Comparison of ENCODE assay signal across 13 cellular contexts in the genomic region with DNA sequence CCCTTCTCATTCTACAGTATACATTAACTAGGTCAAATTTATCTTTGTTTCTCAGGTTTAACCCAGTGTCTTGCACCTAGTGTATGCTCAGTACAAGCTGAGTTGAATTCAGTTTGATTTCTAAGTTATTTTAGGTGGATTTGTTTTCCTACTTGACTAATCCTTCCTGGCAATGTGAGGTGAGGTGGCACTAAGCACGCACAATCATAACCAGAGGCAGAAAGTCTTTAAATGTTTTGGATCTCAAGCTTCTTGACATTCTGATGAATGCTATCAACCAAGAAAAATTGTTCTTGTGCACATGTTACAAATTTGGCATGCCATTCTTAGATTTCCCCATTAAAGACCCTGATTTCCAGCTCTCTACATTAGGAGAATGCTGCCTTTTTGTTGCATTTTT. TPM values are rescaled to one million over a fixed set of nuclear protein-coding genes. Genes with fewer than 3 reads are reported as not detected.
A peak's percentile ranks its signal among the peaks of the same experiment; 100 is the strongest.
DNase-seq lines count a peak whose midpoint lies in the region; ATAC-seq, FAIRE-seq and TF ChIP-seq lines count a peak whose summit lies in the region.
"Had no signal": no experiment of that assay in that cellular context is flagged by ENCODE, and none has a peak within 500 bp of the region (broad histone marks: within the 10 kb centered on the region; RNA-seq: fewer than 3 reads in every experiment).

No MANE protein-coding gene starts in this region.

- peak overlapping the region; percentile 81 for H3K4me3 ChIP-seq in cardiac muscle cell
- peak overlapping the region in 1 of 4 donors; percentile 92 for H3K4me3 ChIP-seq in stomach
- H3K4me3 ChIP-seq: testis had no signal

- H3K9me3 ChIP-seq in cardiac muscle cell (ENCODE audit: low read depth), result no peaks in the 10 kb centered on the region
- no peaks in the 10 kb centered on the region for H3K9me3 ChIP-seq in stomach
- H3K9me3 ChIP-seq: testis had no signal

- TF ChIP-seq POLR2A in stomach (IDR thresholded peaks at IDR 0.05) (no peak), GM12891 (IDR thresholded peaks at IDR 0.05; ENCODE audit: low read depth, low read length) (no peak)

- H3K27me3 ChIP-seq in cardiac muscle cell (no peaks in the 10 kb centered on the region), stomach (no peaks in the 10 kb centered on the region)
- H3K27me3 ChIP-seq: testis had no signal

- intact Hi-C loops in left ventricle myocardium superior (cut with micrococcal nuclease), result no loop called here
- intact Hi-C loops in stomach (cut with DNase I; ENCODE audit: low total_unique reads), result no loop called here
- intact Hi-C loops in left colon (cut with DNase I, micrococcal nuclease), result no loop called here

- TF ChIP-seq CTCF in cardiac muscle cell (IDR thresholded peaks at IDR 0.05; ENCODE audit: low read depth, low read length) (no peak), WTC11 (IDR thresholded peaks at IDR 0.05) (no peak), glutamatergic neuron (IDR thresholded peaks at IDR 0.05; ENCODE audit: partially characterized antibody, unreplicated experiment) (no peak), stomach (IDR thresholded peaks at IDR 0.05) (no peak)

- TF ChIP-seq EP300 in stomach (IDR thresholded peaks at IDR 0.05), result no peak

- 27 to 65% (median 54%) methylated on average over 1 of the region's 1 CpG for WGBS in stomach, 5 donors

- H3K27me3 Mint-ChIP-seq in WTC11 (ENCODE audit: low read depth) (no peaks in the 10 kb centered on the region; the same call in none of the 2 replicates), glutamatergic neuron (ENCODE audit: unreplicated experiment) (peaks cover 5% of the 10 kb centered on the region)
- H3K27me3 Mint-ChIP-seq: activated CD8-positive, alpha-beta memory T cell treated with anti-CD3 and anti-CD28 coated beads, Interleukin-2, amount 10 ng/mL, durations not matched to agents 7 days and 5 days had no signal

- H3K4me3 Mint-ChIP-seq in WTC11, result peak overlapping the region; percentile 99; the same call in 1 of the 2 replicates
- peak overlapping the region; percentile 72 for H3K4me3 Mint-ChIP-seq in glutamatergic neuron (ENCODE audit: unreplicated experiment)
- H3K4me3 Mint-ChIP-seq: activated CD8-positive, alpha-beta memory T cell treated with anti-CD3 and anti-CD28 coated beads, Interleukin-2, amount 10 ng/mL, durations not matched to agents 7 days and 5 days had no signal

- DNase-seq in cardiac muscle cell (ENCODE audit: low read depth in 1 of 2, low spot score in 1 of 2), result no peak
- DNase-seq in left ventricle myocardium superior, result no peak
- DNase-seq in WTC11 (ENCODE audit: low spot score), result no peak
- DNase-seq in glutamatergic neuron, result no peak
- DNase-seq in stomach, result no peak
- DNase-seq in stimulated activated CD8-positive, alpha-beta memory T cell treated with anti-CD3 and anti-CD28 coated beads, Interleukin-4, amount 100 ng/mL, for 48 hours, result no peak
- no peak for DNase-seq in left colon
- no peak for DNase-seq in GM12891 (ENCODE audit: insufficient read length, low spot score)
- DNase-seq: activated CD8-positive, alpha-beta memory T cell treated with anti-CD3 and anti-CD28 coated beads, Interleukin-2, amount 10 ng/mL, durations not matched to agents 7 days and 5 days; occipital lobe; testis had no signal

- H3K36me3 ChIP-seq in cardiac muscle cell (no peaks in the 10 kb centered on the region), stomach (no peaks in the 10 kb centered on the region)

- H3K27ac Mint-ChIP-seq in WTC11 (no peak overlapping the region), glutamatergic neuron (ENCODE audit: unreplicated experiment) (no peak overlapping the region)
- H3K27ac Mint-ChIP-seq: T-helper 2 cell treated with Interferon-gamma antibody and Interleukin-4, amounts not matched to agents 5 μg/mL and 100 μg/mL, for 36 hours had no signal

- H3K27ac ChIP-seq in cardiac muscle cell (peak overlapping the region; percentile 54), stomach (peak overlapping the region in 4 of 5 donors; percentile 21 to 93 (median 58))
- H3K27ac ChIP-seq: testis had no signal

- H3K4me1 ChIP-seq in cardiac muscle cell (ENCODE audit: low read depth) (peaks cover 49% of the 10 kb centered on the region), stomach (peaks cover 24 to 73% (median 47%) of the 10 kb centered on the region in 4 donors)

- FAIRE-seq in GM12891 (lab: Jason Lieb, UNC), result no peak

- ATAC-seq in left ventricle myocardium superior (no peak), WTC11 (no peak), left colon (no peak)
- ATAC-seq: activated CD8-positive, alpha-beta memory T cell treated with anti-CD3 and anti-CD28 coated beads, Interleukin-2, amount 10 ng/mL, durations not matched to agents 7 days and 5 days; left lobe of liver had no signal

- H3K36me3 Mint-ChIP-seq in WTC11 (no peaks in the 10 kb centered on the region), glutamatergic neuron (ENCODE audit: unreplicated experiment) (no peaks in the 10 kb centered on the region)

- no peaks in the 10 kb centered on the region for H3K9me3 Mint-ChIP-seq in WTC11
- H3K9me3 Mint-ChIP-seq in glutamatergic neuron (ENCODE audit: unreplicated experiment), result peaks cover 10% of the 10 kb centered on the region
- H3K9me3 Mint-ChIP-seq: T-helper 2 cell treated with Interferon-gamma antibody and Interleukin-4, amounts not matched to agents 5 μg/mL and 100 μg/mL, for 36 hours had no signal

- H3K4me1 Mint-ChIP-seq in WTC11 (peaks cover 61% of the 10 kb centered on the region), glutamatergic neuron (ENCODE audit: low read depth, unreplicated experiment) (peaks cover 31% of the 10 kb centered on the region)

- POLR2A ChIA-PET in WTC11 (lab: Charles Lee), result no interaction called here

- CTCF ChIA-PET in WTC11 (lab: Charles Lee), result no interaction called here

TF ChIP-seq in WTC11, 78 proteins besides CTCF, POLR2A, EP300 and RAD21 (continues in another document):
- TF ChIP-seq NR2C2 (CRISPR knock-in tag; IDR thresholded peaks at IDR 0.05) (no peak), MYBL2 (CRISPR knock-in tag; IDR thresholded peaks at IDR 0.05) (no peak), TP53 (CRISPR knock-in tag; IDR thresholded peaks at IDR 0.05) (no peak)
- TF ChIP-seq, protein P1, sequence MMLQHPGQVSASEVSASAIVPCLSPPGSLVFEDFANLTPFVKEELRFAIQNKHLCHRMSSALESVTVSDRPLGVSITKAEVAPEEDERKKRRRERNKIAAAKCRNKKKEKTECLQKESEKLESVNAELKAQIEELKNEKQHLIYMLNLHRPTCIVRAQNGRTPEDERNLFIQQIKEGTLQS (CRISPR knock-in tag; conservative IDR thresholded peaks at IDR 0.05), result no peak

TF ChIP-seq in GM12891, 5 proteins besides CTCF, POLR2A, EP300 and RAD21:
- TF ChIP-seq TAF1 (IDR thresholded peaks at IDR 0.05; ENCODE audit: low read depth, low read length) (no peak), POU2F2 (IDR thresholded peaks at IDR 0.05; ENCODE audit: low read depth, low read length) (no peak), PAX5 (IDR thresholded peaks at IDR 0.05; ENCODE audit: insufficient read depth, low read length, severe bottlenecking) (no peak), POLR2AphosphoS5 (IDR thresholded peaks at IDR 0.05; ENCODE audit: low read depth, low read length) (no peak), SPI1 (IDR thresholded peaks at IDR 0.05; ENCODE audit: low read depth, low read length) (no peak)

RNA-seq across cellular contexts. Expression of a gene that starts 3.2 kb away (rescaled TPM):
- total RNA-seq in cardiac muscle cell (281 and 358 TPM in 2 replicates), left ventricle myocardium superior (377 TPM), WTC11 (2021) (100.0 to 105 TPM (median 104 TPM) in 3 replicates), glutamatergic neuron (ENCODE audit: unreplicated experiment) (86.7 TPM), stomach (100 to 1,000 TPM in 1 of 5 donors, 10 to 100 TPM in 4; 25.5 to 110 (median 84.2) TPM), left colon (10 to 100 TPM; 52.9 to 62.3 TPM)
- polyA plus RNA-seq in cardiac muscle cell (236 and 421 TPM in 2 replicates), stomach (10 to 100 TPM; 53.0 to 76.7 (median 57.8) TPM)
- polyA plus RNA-seq in GM12891 (2012; ENCODE audit: low read depth, missing spikeins), result 2.5 TPM

RNA-seq across cellular contexts. Expression of a gene that starts 3.6 kb away (rescaled TPM):
- total RNA-seq in cardiac muscle cell, result 36.7 and 54.1 TPM in 2 replicates
- polyA plus RNA-seq in cardiac muscle cell, result 44.6 and 81.5 TPM in 2 replicates
- total RNA-seq in left ventricle myocardium superior, result 24.6 TPM
- 12.0 to 13.6 TPM (median 13.0 TPM) in 3 replicates for total RNA-seq in WTC11 (2021)
- 9.4 TPM for total RNA-seq in glutamatergic neuron (ENCODE audit: unreplicated experiment)
- 10 to 100 TPM in 4 of 5 donors, 1 to 10 TPM in 1; 2.6 to 39.8 (median 33.3) TPM for total RNA-seq in stomach
- polyA plus RNA-seq in stomach, result 10 to 100 TPM; 11.5 to 27.2 (median 13.7) TPM
- total RNA-seq in left colon, result 10 to 100 TPM; 22.8 to 27.5 TPM
- 0.09 TPM for polyA plus RNA-seq in GM12891 (2012; ENCODE audit: low read depth, missing spikeins)
